In the genomic region with DNA sequence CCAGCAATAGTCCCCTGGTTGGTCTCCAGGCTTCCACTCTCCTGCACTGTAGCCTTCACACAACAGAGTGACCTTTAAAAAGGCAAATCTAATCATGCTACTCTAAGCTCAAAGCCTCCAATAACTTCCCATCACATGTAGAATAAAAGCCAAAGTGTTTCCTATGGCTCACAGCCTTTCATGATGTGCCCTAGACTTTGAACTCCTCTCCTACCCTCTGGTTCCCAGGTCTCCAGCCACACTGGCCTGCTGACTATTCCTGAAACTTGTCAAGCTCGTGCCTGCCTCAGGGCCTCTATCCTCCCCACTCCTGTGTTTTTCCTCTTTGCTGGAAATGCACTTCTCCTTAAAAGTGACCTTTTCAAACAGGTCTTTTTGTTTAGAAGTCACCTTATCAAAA, we compare ENCODE assay signal across 1 cellular context.
TF ChIP-seq lines count a peak whose summit lies in the region.

No MANE protein-coding gene starts in this region.

TF ChIP-seq in HepG2, 621 proteins besides CTCF, POLR2A, EP300 and RAD21 (continued from another document and continues in another):
- no peak for TF ChIP-seq HDAC6 (IDR thresholded peaks at IDR 0.05; ENCODE audit: low read depth, low read length)
- peak; percentile 26; the same call in 1 of the 2 replicates for TF ChIP-seq ELF3 (CRISPR knock-in tag; IDR thresholded peaks at IDR 0.05)
- peak; percentile 20; the same call in 1 of the 2 replicates for TF ChIP-seq FOSL2 (CRISPR knock-in tag; IDR thresholded peaks at IDR 0.05)
- TF ChIP-seq KDM5A (IDR thresholded peaks at IDR 0.05; ENCODE audit: borderline replicate concordance, low read length): no peak
- TF ChIP-seq, protein P1, sequence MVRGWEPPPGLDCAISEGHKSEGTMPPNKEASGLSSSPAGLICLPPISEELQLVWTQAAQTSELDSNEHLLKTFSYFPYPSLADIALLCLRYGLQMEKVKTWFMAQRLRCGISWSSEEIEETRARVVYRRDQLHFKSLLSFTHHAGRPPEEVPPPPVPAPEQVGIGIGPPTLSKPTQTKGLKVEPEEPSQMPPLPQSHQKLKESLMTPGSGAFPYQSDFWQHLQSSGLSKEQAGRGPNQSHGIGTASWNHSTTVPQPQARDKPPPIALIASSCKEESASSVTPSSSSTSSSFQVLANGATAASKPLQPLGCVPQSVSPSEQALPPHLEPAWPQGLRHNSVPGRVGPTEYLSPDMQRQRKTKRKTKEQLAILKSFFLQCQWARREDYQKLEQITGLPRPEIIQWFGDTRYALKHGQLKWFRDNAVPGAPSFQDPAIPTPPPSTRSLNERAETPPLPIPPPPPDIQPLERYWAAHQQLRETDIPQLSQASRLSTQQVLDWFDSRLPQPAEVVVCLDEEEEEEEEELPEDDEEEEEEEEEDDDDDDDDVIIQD (CRISPR knock-in tag; IDR thresholded peaks at IDR 0.05; ENCODE audit: low read depth): peak; percentile 74; the same call in 1 of the 2 replicates
- no peak for TF ChIP-seq FOXK1 (CRISPR knock-in tag; IDR thresholded peaks at IDR 0.05; ENCODE audit: borderline replicate concordance, low read depth)
- TF ChIP-seq ZNF644 (CRISPR knock-in tag; IDR thresholded peaks at IDR 0.05; ENCODE audit: low read depth): peak; percentile 93
- TF ChIP-seq HNF4A (CRISPR knock-in tag; IDR thresholded peaks at IDR 0.05): peak; percentile 81
- 0 out of 2 replicates have a peak, but pooled peaks have one; percentile 21 for TF ChIP-seq HOXA3 (CRISPR knock-in tag; IDR thresholded peaks at IDR 0.05)
- no peak for TF ChIP-seq ZNF230 (CRISPR knock-in tag; IDR thresholded peaks at IDR 0.05)
- TF ChIP-seq, protein P2, sequence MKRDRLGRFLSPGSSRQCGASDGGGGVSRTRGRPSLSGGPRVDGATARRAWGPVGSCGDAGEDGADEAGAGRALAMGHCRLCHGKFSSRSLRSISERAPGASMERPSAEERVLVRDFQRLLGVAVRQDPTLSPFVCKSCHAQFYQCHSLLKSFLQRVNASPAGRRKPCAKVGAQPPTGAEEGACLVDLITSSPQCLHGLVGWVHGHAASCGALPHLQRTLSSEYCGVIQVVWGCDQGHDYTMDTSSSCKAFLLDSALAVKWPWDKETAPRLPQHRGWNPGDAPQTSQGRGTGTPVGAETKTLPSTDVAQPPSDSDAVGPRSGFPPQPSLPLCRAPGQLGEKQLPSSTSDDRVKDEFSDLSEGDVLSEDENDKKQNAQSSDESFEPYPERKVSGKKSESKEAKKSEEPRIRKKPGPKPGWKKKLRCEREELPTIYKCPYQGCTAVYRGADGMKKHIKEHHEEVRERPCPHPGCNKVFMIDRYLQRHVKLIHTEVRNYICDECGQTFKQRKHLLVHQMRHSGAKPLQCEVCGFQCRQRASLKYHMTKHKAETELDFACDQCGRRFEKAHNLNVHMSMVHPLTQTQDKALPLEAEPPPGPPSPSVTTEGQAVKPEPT (CRISPR knock-in tag; IDR thresholded peaks at IDR 0.05; ENCODE audit: low read depth): no peak
- peak; percentile 39; the same call in 1 of the 2 replicates for TF ChIP-seq RXRB (CRISPR knock-in tag; IDR thresholded peaks at IDR 0.05; ENCODE audit: borderline replicate concordance)
- TF ChIP-seq SALL1 (CRISPR knock-in tag; IDR thresholded peaks at IDR 0.05): peak; percentile 37; the same call in 1 of the 2 replicates
- 0 out of 2 replicates have a peak, but pooled peaks have one; percentile 21 for TF ChIP-seq TCF7 (IDR thresholded peaks at IDR 0.05; ENCODE audit: low read depth)
- TF ChIP-seq NR1H2 (CRISPR knock-in tag; IDR thresholded peaks at IDR 0.05; ENCODE audit: borderline replicate concordance, low read depth): no peak
- TF ChIP-seq, protein P3, sequence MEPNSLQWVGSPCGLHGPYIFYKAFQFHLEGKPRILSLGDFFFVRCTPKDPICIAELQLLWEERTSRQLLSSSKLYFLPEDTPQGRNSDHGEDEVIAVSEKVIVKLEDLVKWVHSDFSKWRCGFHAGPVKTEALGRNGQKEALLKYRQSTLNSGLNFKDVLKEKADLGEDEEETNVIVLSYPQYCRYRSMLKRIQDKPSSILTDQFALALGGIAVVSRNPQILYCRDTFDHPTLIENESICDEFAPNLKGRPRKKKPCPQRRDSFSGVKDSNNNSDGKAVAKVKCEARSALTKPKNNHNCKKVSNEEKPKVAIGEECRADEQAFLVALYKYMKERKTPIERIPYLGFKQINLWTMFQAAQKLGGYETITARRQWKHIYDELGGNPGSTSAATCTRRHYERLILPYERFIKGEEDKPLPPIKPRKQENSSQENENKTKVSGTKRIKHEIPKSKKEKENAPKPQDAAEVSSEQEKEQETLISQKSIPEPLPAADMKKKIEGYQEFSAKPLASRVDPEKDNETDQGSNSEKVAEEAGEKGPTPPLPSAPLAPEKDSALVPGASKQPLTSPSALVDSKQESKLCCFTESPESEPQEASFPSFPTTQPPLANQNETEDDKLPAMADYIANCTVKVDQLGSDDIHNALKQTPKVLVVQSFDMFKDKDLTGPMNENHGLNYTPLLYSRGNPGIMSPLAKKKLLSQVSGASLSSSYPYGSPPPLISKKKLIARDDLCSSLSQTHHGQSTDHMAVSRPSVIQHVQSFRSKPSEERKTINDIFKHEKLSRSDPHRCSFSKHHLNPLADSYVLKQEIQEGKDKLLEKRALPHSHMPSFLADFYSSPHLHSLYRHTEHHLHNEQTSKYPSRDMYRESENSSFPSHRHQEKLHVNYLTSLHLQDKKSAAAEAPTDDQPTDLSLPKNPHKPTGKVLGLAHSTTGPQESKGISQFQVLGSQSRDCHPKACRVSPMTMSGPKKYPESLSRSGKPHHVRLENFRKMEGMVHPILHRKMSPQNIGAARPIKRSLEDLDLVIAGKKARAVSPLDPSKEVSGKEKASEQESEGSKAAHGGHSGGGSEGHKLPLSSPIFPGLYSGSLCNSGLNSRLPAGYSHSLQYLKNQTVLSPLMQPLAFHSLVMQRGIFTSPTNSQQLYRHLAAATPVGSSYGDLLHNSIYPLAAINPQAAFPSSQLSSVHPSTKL (CRISPR knock-in tag; IDR thresholded peaks at IDR 0.05): peak; percentile 38
- TF ChIP-seq PPARG (CRISPR knock-in tag; conservative IDR thresholded peaks at IDR 0.05): 0 out of 2 replicates have a peak, but pooled peaks have one; percentile 30
- TF ChIP-seq, protein P4, sequence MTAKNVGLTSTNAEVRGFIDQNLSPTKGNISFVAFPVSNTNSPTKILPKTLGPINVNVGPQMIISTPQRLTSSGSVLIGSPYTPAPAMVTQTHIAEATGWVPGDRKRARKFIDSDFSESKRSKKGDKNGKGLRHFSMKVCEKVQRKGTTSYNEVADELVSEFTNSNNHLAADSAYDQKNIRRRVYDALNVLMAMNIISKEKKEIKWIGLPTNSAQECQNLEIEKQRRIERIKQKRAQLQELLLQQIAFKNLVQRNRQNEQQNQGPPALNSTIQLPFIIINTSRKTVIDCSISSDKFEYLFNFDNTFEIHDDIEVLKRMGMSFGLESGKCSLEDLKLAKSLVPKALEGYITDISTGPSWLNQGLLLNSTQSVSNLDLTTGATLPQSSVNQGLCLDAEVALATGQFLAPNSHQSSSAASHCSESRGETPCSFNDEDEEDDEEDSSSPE (CRISPR knock-in tag; IDR thresholded peaks at IDR 0.05): no peak
- TF ChIP-seq MIER2 (CRISPR knock-in tag; IDR thresholded peaks at IDR 0.05): no peak
- TF ChIP-seq, protein P5, sequence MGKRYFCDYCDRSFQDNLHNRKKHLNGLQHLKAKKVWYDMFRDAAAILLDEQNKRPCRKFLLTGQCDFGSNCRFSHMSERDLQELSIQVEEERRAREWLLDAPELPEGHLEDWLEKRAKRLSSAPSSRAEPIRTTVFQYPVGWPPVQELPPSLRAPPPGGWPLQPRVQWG (CRISPR knock-in tag; IDR thresholded peaks at IDR 0.05; ENCODE audit: borderline replicate concordance, low read depth): no peak
- TF ChIP-seq, protein P6, sequence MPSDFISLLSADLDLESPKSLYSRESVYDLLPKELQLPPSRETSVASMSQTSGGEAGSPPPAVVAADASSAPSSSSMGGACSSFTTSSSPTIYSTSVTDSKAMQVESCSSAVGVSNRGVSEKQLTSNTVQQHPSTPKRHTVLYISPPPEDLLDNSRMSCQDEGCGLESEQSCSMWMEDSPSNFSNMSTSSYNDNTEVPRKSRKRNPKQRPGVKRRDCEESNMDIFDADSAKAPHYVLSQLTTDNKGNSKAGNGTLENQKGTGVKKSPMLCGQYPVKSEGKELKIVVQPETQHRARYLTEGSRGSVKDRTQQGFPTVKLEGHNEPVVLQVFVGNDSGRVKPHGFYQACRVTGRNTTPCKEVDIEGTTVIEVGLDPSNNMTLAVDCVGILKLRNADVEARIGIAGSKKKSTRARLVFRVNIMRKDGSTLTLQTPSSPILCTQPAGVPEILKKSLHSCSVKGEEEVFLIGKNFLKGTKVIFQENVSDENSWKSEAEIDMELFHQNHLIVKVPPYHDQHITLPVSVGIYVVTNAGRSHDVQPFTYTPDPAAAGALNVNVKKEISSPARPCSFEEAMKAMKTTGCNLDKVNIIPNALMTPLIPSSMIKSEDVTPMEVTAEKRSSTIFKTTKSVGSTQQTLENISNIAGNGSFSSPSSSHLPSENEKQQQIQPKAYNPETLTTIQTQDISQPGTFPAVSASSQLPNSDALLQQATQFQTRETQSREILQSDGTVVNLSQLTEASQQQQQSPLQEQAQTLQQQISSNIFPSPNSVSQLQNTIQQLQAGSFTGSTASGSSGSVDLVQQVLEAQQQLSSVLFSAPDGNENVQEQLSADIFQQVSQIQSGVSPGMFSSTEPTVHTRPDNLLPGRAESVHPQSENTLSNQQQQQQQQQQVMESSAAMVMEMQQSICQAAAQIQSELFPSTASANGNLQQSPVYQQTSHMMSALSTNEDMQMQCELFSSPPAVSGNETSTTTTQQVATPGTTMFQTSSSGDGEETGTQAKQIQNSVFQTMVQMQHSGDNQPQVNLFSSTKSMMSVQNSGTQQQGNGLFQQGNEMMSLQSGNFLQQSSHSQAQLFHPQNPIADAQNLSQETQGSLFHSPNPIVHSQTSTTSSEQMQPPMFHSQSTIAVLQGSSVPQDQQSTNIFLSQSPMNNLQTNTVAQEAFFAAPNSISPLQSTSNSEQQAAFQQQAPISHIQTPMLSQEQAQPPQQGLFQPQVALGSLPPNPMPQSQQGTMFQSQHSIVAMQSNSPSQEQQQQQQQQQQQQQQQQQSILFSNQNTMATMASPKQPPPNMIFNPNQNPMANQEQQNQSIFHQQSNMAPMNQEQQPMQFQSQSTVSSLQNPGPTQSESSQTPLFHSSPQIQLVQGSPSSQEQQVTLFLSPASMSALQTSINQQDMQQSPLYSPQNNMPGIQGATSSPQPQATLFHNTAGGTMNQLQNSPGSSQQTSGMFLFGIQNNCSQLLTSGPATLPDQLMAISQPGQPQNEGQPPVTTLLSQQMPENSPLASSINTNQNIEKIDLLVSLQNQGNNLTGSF (CRISPR knock-in tag; IDR thresholded peaks at IDR 0.05): no peak
- no peak for TF ChIP-seq JUNB (CRISPR knock-in tag; IDR thresholded peaks at IDR 0.05; ENCODE audit: borderline replicate concordance)
- TF ChIP-seq SAP130 (CRISPR knock-in tag; IDR thresholded peaks at IDR 0.05; ENCODE audit: low read depth): peak; percentile 72
- TF ChIP-seq ERF (CRISPR knock-in tag; IDR thresholded peaks at IDR 0.05): peak; percentile 37; the same call in 1 of the 2 replicates
- peak; percentile 79; the same call in 1 of the 2 replicates for TF ChIP-seq EHMT2 (IDR thresholded peaks at IDR 0.05; ENCODE audit: borderline replicate concordance, low read depth, low read length)
- no peak for TF ChIP-seq ZNF143 (CRISPR knock-in tag; IDR thresholded peaks at IDR 0.05)
- TF ChIP-seq ZMYM4 (CRISPR knock-in tag; IDR thresholded peaks at IDR 0.05): peak; percentile 52
- no peak for TF ChIP-seq KLF11 (CRISPR knock-in tag; IDR thresholded peaks at IDR 0.05)
- peak; percentile 56; the same call in 1 of the 2 replicates for TF ChIP-seq ZFP36L1 (CRISPR knock-in tag; IDR thresholded peaks at IDR 0.05)
- TF ChIP-seq, protein P7, sequence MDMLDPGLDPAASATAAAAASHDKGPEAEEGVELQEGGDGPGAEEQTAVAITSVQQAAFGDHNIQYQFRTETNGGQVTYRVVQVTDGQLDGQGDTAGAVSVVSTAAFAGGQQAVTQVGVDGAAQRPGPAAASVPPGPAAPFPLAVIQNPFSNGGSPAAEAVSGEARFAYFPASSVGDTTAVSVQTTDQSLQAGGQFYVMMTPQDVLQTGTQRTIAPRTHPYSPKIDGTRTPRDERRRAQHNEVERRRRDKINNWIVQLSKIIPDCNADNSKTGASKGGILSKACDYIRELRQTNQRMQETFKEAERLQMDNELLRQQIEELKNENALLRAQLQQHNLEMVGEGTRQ (IDR thresholded peaks at IDR 0.05; ENCODE audit: low read depth, low read length): no peak
- TF ChIP-seq, protein P7 (CRISPR knock-in tag; IDR thresholded peaks at IDR 0.05; ENCODE audit: borderline replicate concordance): no peak
- TF ChIP-seq NCOR1 (IDR thresholded peaks at IDR 0.05; ENCODE audit: borderline replicate concordance, low read length): peak; percentile 51; the same call in 1 of the 2 replicates
- no peak for TF ChIP-seq NR2F6 (IDR thresholded peaks at IDR 0.05)
- TF ChIP-seq NR2F6 (CRISPR knock-in tag; IDR thresholded peaks at IDR 0.05): peak; percentile 57
- 0 out of 2 replicates have a peak, but pooled peaks have one; percentile 23 for TF ChIP-seq HDAC2 (CRISPR knock-in tag; IDR thresholded peaks at IDR 0.05)
- TF ChIP-seq ZFX (CRISPR knock-in tag; IDR thresholded peaks at IDR 0.05; ENCODE audit: low read depth): no peak
- TF ChIP-seq, protein P8, sequence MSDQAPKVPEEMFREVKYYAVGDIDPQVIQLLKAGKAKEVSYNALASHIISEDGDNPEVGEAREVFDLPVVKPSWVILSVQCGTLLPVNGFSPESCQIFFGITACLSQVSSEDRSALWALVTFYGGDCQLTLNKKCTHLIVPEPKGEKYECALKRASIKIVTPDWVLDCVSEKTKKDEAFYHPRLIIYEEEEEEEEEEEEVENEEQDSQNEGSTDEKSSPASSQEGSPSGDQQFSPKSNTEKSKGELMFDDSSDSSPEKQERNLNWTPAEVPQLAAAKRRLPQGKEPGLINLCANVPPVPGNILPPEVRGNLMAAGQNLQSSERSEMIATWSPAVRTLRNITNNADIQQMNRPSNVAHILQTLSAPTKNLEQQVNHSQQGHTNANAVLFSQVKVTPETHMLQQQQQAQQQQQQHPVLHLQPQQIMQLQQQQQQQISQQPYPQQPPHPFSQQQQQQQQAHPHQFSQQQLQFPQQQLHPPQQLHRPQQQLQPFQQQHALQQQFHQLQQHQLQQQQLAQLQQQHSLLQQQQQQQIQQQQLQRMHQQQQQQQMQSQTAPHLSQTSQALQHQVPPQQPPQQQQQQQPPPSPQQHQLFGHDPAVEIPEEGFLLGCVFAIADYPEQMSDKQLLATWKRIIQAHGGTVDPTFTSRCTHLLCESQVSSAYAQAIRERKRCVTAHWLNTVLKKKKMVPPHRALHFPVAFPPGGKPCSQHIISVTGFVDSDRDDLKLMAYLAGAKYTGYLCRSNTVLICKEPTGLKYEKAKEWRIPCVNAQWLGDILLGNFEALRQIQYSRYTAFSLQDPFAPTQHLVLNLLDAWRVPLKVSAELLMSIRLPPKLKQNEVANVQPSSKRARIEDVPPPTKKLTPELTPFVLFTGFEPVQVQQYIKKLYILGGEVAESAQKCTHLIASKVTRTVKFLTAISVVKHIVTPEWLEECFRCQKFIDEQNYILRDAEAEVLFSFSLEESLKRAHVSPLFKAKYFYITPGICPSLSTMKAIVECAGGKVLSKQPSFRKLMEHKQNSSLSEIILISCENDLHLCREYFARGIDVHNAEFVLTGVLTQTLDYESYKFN (CRISPR knock-in tag; conservative IDR thresholded peaks at IDR 0.05): 0 out of 2 replicates have a peak, but pooled peaks have one; percentile 21
- TF ChIP-seq ZZZ3 (CRISPR knock-in tag; IDR thresholded peaks at IDR 0.05; ENCODE audit: borderline replicate concordance): no peak
